ENCODE assay signal across 18 cellular contexts in the genomic region with DNA sequence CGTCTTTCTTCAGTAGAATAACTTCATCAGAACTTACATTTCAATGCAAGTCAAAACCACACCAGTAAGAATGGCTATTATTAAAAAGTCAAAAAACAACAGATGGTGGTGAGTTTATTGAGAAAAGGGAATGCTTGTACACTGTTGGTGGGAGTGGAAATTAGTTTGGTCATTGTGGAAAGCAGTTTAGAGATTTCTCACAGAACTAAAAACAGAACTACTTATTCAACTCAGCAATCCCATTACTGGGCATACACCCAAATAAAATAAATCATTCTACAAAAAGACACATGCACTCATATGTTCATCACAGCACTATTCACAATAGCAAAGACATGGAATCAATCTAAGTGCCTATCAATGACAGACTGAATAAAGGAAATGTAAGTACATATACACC.
"Had no signal": no experiment of that assay in that cellular context is flagged by ENCODE, and none has a peak within 500 bp of the region (broad histone marks: within the 10 kb centered on the region; RNA-seq: fewer than 3 reads in every experiment).

No MANE protein-coding gene starts in this region.

- H3K36me3 ChIP-seq: tibial nerve had no signal

- ATAC-seq: activated naive CD4-positive, alpha-beta T cell treated with anti-CD3 and anti-CD28 coated beads, Interleukin-2, amount 50 U/mL, for 72 hours; body of pancreas; left colon; stimulated activated naive CD8-positive, alpha-beta T cell treated with anti-CD3 and anti-CD28 coated beads, Interleukin-15, Interleukin-2, amounts not matched to agents 100 U/mL and 50 U/mL, for 24 hours had no signal

- H3K4me3 ChIP-seq: body of pancreas, coronary artery, tibial nerve had no signal

- H3K27ac ChIP-seq: body of pancreas, tibial nerve, VCaP had no signal

- H3K27me3 ChIP-seq: body of pancreas, tibial nerve had no signal

- H3K9me3 ChIP-seq: body of pancreas, tibial nerve had no signal

- DNase-seq: activated CD4-positive, alpha-beta T cell treated with anti-CD3 and anti-CD28 coated beads, Interleukin-2, amount 50 U/mL, for 48 hours; activated CD4-positive, CD25-positive, alpha-beta regulatory T cell treated with anti-CD3 and anti-CD28 coated beads, Interleukin-2, amount 50 U/mL, for 72 hours; activated gamma-delta T cell treated with Interleukin-2 at 50 U/mL for 16 hours; activated T-cell treated with anti-CD3 and anti-CD28 coated beads for 4 hours; body of pancreas; central memory CD4-positive, alpha-beta T cell; erythroblast; hippocampal formation; islet precursor cell; left colon; stimulated activated naive CD8-positive, alpha-beta T cell treated with anti-CD3 and anti-CD28 coated beads, Interleukin-15, Interleukin-2, amounts not matched to agents 100 U/mL and 50 U/mL, for 24 hours; substantia nigra; SW 1271; T-helper 2 cell had no signal
